In genomic region chr19:47020992-47021496, GRCh38 we compare ENCODE assay signal across 9 cellular contexts. TPM values are rescaled to one million over a fixed set of nuclear protein-coding genes. Genes with fewer than 3 reads are reported as not detected.
DNase-seq lines count a peak whose midpoint lies in the region; ATAC-seq and TF ChIP-seq lines count a peak whose summit lies in the region.
"Had no signal": no experiment of that assay in that cellular context is flagged by ENCODE, and none has a peak within 500 bp of the region (broad histone marks: within the 10 kb centered on the region; RNA-seq: fewer than 3 reads in every experiment).

No MANE protein-coding gene starts in this region.

- H3K9me3 ChIP-seq in iPS-20b (ENCODE audit: insufficient read depth, low read depth, low read length) (no peaks in the 10 kb centered on the region), vagina (no peaks in the 10 kb centered on the region)

- H3K27me3 ChIP-seq in iPS-20b (ENCODE audit: insufficient read depth, low read length), result peaks cover 80% of the 10 kb centered on the region
- peaks cover 12% of the 10 kb centered on the region for H3K27me3 ChIP-seq in vagina

- H3K36me3 Mint-ChIP-seq in activated T-cell treated with anti-CD3 and anti-CD28 coated beads, Interleukin-2, amount 50 U/mL, for 72 hours (ENCODE audit: insufficient read depth in 2 of 2), result peaks cover 0 to 2% of the 10 kb centered on the region in 2 donors
- no peaks in the 10 kb centered on the region for H3K36me3 Mint-ChIP-seq in activated naive CD8-positive, alpha-beta T cell treated with anti-CD3 and anti-CD28 coated beads, Interleukin-2, amount 50 U/mL, for 24 hours (ENCODE audit: low read depth)
- no peaks in the 10 kb centered on the region for H3K36me3 Mint-ChIP-seq in type B pancreatic cell

- H3K27ac ChIP-seq in iPS-20b (ENCODE audit: low read length) (no peak overlapping the region), vagina (no peak overlapping the region)

- no peak for DNase-seq in activated T-cell treated with anti-CD3 and anti-CD28 coated beads, Interleukin-2, amount 50 U/mL, for 72 hours
- DNase-seq in activated T-cell treated with anti-CD3 and anti-CD28 coated beads, Interleukin-2, amount 50 U/mL, for 48 hours, result no peak
- DNase-seq in activated naive CD8-positive, alpha-beta T cell treated with anti-CD3 and anti-CD28 coated beads, Interleukin-2, amount 50 U/mL, for 24 hours, result no peak
- no peak for DNase-seq in type B pancreatic cell (ENCODE audit: extremely low spot score, unreplicated experiment)
- no peak for DNase-seq in vagina (ENCODE audit: extremely low spot score in 2 of 2)
- DNase-seq in hippocampal formation (lab: John Stamatoyannopoulos, UW), result no peak
- DNase-seq in DMS79 (lab: John Stamatoyannopoulos, UW), result no peak
- DNase-seq: activated CD8-positive, alpha-beta memory T cell treated with anti-CD3 and anti-CD28 coated beads for 24 hours had no signal

- H3K4me1 ChIP-seq in iPS-20b (ENCODE audit: insufficient read depth, low read length) (peaks cover 4% of the 10 kb centered on the region; the same call in 1 of the 2 replicates), vagina (peaks cover 26% of the 10 kb centered on the region)

- peak overlapping the region; percentile 51; the same call in 1 of the 2 replicates for H3K4me3 ChIP-seq in iPS-20b (ENCODE audit: low read length)
- peak overlapping the region in 1 of 2 donors; percentile 34 for H3K4me3 ChIP-seq in vagina

- no peaks in the 10 kb centered on the region for H3K36me3 ChIP-seq in iPS-20b (ENCODE audit: insufficient read depth, low read depth, low read length)
- no peaks in the 10 kb centered on the region for H3K36me3 ChIP-seq in vagina

- H3K4me3 Mint-ChIP-seq in activated T-cell treated with anti-CD3 and anti-CD28 coated beads, Interleukin-2, amount 50 U/mL, for 72 hours, result peak overlapping the region; percentile 59 to 60
- peak overlapping the region; percentile 38 for H3K4me3 Mint-ChIP-seq in activated naive CD8-positive, alpha-beta T cell treated with anti-CD3 and anti-CD28 coated beads, Interleukin-2, amount 50 U/mL, for 24 hours
- peak overlapping the region; percentile 79 for H3K4me3 Mint-ChIP-seq in type B pancreatic cell

- no peaks in the 10 kb centered on the region for H3K9me3 Mint-ChIP-seq in activated T-cell treated with anti-CD3 and anti-CD28 coated beads, Interleukin-2, amount 50 U/mL, for 72 hours
- H3K9me3 Mint-ChIP-seq in activated naive CD8-positive, alpha-beta T cell treated with anti-CD3 and anti-CD28 coated beads, Interleukin-2, amount 50 U/mL, for 24 hours, result no peaks in the 10 kb centered on the region
- no peaks in the 10 kb centered on the region for H3K9me3 Mint-ChIP-seq in type B pancreatic cell

- TF ChIP-seq CTCF in type B pancreatic cell (conservative IDR thresholded peaks at IDR 0.05), result no peak
- no peak for TF ChIP-seq CTCF in vagina (IDR thresholded peaks at IDR 0.05)

- peak in 1 of 2 donors; percentile 19 for ATAC-seq in activated T-cell treated with anti-CD3 and anti-CD28 coated beads, Interleukin-2, amount 50 U/mL, for 72 hours (replicated peaks in 1 of 2)
- no peak for ATAC-seq in activated naive CD8-positive, alpha-beta T cell treated with anti-CD3 and anti-CD28 coated beads, Interleukin-2, amount 50 U/mL, for 24 hours

- H3K9ac ChIP-seq in iPS-20b (ENCODE audit: low read depth, low read length), result no peak overlapping the region

- intact Hi-C loops in vagina (cut with DNase I), result no loop called here

- peaks cover 6% of the 10 kb centered on the region for H3K4me1 Mint-ChIP-seq in activated T-cell treated with anti-CD3 and anti-CD28 coated beads, Interleukin-2, amount 50 U/mL, for 72 hours (ENCODE audit: low read depth)
- peaks cover 14% of the 10 kb centered on the region for H3K4me1 Mint-ChIP-seq in activated naive CD8-positive, alpha-beta T cell treated with anti-CD3 and anti-CD28 coated beads, Interleukin-2, amount 50 U/mL, for 24 hours
- no peaks in the 10 kb centered on the region for H3K4me1 Mint-ChIP-seq in type B pancreatic cell (ENCODE audit: unreplicated experiment)

- H3K27ac Mint-ChIP-seq in activated T-cell treated with anti-CD3 and anti-CD28 coated beads, Interleukin-2, amount 50 U/mL, for 72 hours, result no peak overlapping the region
- no peak overlapping the region for H3K27ac Mint-ChIP-seq in activated naive CD8-positive, alpha-beta T cell treated with anti-CD3 and anti-CD28 coated beads, Interleukin-2, amount 50 U/mL, for 24 hours
- H3K27ac Mint-ChIP-seq in type B pancreatic cell, result no peak overlapping the region

- TF ChIP-seq POLR2A in vagina (IDR thresholded peaks at IDR 0.05), result no peak

- H3K27me3 Mint-ChIP-seq in activated T-cell treated with anti-CD3 and anti-CD28 coated beads, Interleukin-2, amount 50 U/mL, for 72 hours (ENCODE audit: low read depth), result peaks cover 48% of the 10 kb centered on the region
- peaks cover 61% of the 10 kb centered on the region for H3K27me3 Mint-ChIP-seq in activated naive CD8-positive, alpha-beta T cell treated with anti-CD3 and anti-CD28 coated beads, Interleukin-2, amount 50 U/mL, for 24 hours
- H3K27me3 Mint-ChIP-seq in type B pancreatic cell, result peaks cover 67% of the 10 kb centered on the region

RNA-seq across cellular contexts. Expression of gene NPAS1, which starts 1.4 kb away (rescaled TPM):
- 1 to 10 TPM in 1 of 2 donors, under 1 TPM in 1; 0.55 to 1.1 TPM for total RNA-seq in activated T-cell treated with anti-CD3 and anti-CD28 coated beads, Interleukin-2, amount 50 U/mL, for 72 hours
- total RNA-seq in type B pancreatic cell (ENCODE audit: low replicate concordance) (3.6 and 6.6 TPM in 2 replicates), vagina (0.49 TPM)

RNA-seq across cellular contexts. Expression of gene TMEM160, which starts 27.4 kb away (rescaled TPM):
- 10 to 100 TPM; 30.8 TPM for total RNA-seq in activated T-cell treated with anti-CD3 and anti-CD28 coated beads, Interleukin-2, amount 50 U/mL, for 72 hours
- total RNA-seq in type B pancreatic cell (ENCODE audit: low replicate concordance), result 28.4 and 37.3 TPM in 2 replicates
- total RNA-seq in vagina, result 36.3 TPM
